In genomic region chr17:4617590-4618356, GRCh38 we compare ENCODE assay signal across 1 cellular context.
TF ChIP-seq lines count a peak whose summit lies in the region.

No MANE protein-coding gene starts in this region.

TF ChIP-seq in SK-N-SH treated with all-trans-retinoic acid at 6 μM for 48 hours, 23 proteins besides CTCF, POLR2A, EP300 and RAD21 (continued from another document):
- TF ChIP-seq CSRNP3 (CRISPR knock-in tag; IDR thresholded peaks at IDR 0.05) (no peak), ZFP30 (CRISPR knock-in tag; IDR thresholded peaks at IDR 0.05) (no peak), TSHZ2 (CRISPR knock-in tag; IDR thresholded peaks at IDR 0.05) (no peak), BACH2 (CRISPR knock-in tag; IDR thresholded peaks at IDR 0.05; ENCODE audit: borderline replicate concordance) (no peak), OSR1 (CRISPR knock-in tag; IDR thresholded peaks at IDR 0.05) (no peak)
